ENCODE assay signal across 8 cellular contexts in the genomic region with DNA sequence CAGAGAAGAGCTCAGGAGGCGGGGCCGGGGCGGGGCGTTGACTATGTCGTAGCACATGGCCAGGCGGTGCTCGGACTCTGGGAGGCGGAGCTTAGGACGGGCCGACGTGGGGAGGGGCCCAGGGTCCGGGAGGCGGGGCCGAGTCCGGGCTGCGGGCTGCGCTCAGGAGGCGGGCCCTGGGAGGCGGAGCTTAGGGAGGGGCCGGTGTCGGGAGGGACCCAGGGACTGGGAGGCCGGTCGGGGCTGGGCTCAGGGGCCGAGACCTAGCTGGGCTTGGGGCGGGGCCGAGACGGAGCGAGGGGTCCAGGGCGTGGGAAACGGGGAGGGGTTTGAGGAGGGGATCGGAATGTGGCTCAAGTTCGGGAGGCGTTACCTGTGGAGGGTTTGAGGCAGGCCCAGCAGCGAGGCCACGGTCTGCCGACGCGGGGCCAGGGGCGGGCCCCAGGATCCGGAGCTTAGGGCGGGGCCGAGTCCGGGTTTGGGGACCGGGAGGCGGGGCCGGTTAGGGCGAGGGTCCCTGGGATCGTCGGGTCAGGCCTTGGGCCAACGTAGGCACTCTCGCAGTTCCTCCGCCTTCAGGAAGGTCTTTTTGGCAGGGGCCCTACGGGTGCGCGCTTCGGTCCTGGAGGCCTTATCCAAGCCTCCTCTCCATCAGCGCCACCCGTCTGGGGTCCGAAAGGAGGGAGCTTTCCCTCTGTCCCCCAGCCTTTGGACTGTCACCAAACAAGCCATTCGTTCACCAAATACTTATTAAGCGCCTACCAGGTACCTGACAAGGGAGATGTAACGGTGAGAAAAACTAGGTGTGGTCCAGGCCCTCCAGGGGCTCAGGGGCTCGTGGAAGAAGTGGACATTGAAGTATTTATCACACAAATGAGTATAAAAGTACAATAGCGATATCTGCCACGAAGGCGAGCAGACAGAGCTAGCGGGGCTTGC. TPM values are rescaled to one million over a fixed set of nuclear protein-coding genes. Genes with fewer than 3 reads are reported as not detected.
DNase-seq lines count a peak whose midpoint lies in the region; ATAC-seq, FAIRE-seq and TF ChIP-seq lines count a peak whose summit lies in the region.
"Not testable (repeated sequence)": the region's sequence is repeated elsewhere in the genome, so short reads cannot be mapped to it uniquely, and the experiment has no call there.

No MANE protein-coding gene starts in this region.

- CTCF ChIA-PET in activated CD8-positive, alpha-beta memory T cell treated with anti-CD3 and anti-CD28 coated beads, Interleukin-2, amount 10 ng/mL, durations not matched to agents 7 days and 5 days (lab: Charles Lee): interaction anchor here (0.6 kb wide), 1 partner anchor 42 kb away, joined by 4 read pairs; no protein-coding TSS in a partner anchor

- peak; percentile 13 for DNase-seq in NK-92 treated with Interleukin-12 subunit alpha and Interleukin-12 subunit beta, amount 100 ng/mL, for 24 hours (lab: John Stamatoyannopoulos, UW)
- peak; percentile 83 for DNase-seq in activated CD8-positive, alpha-beta memory T cell treated with anti-CD3 and anti-CD28 coated beads, Interleukin-2, amount 10 ng/mL, durations not matched to agents 7 days and 5 days
- DNase-seq in dorsolateral prefrontal cortex: peak in 9 of 10 donors; percentile 33 to 98 (median 60)
- peak; percentile 94 for DNase-seq in kidney
- peak; percentile 83 for DNase-seq in ureter (ENCODE audit: low spot score)

- peaks cover 22% of the 10 kb centered on the region for H3K4me1 Mint-ChIP-seq in activated CD8-positive, alpha-beta memory T cell treated with anti-CD3 and anti-CD28 coated beads, Interleukin-2, amount 10 ng/mL, durations not matched to agents 7 days and 5 days

- TF ChIP-seq CTCF in dorsolateral prefrontal cortex (IDR thresholded peaks at IDR 0.05 in 54 of 56, conservative IDR thresholded peaks at IDR 0.05 in 2 of 56; ENCODE audit: low read depth in 1 of 56, partially characterized antibody in 56 of 56); kidney (IDR thresholded peaks at IDR 0.05; ENCODE audit: borderline replicate concordance, extremely low read depth, insufficient read depth): not testable (repeated sequence)

- peak overlapping the region; percentile 84 for H3K4me3 Mint-ChIP-seq in activated CD8-positive, alpha-beta memory T cell treated with anti-CD3 and anti-CD28 coated beads, Interleukin-2, amount 10 ng/mL, durations not matched to agents 7 days and 5 days

- peak; percentile 86 for ATAC-seq in GM18502 (IDR thresholded peaks at IDR 0.05; ENCODE audit: poor library complexity, unreplicated experiment)
- ATAC-seq in HG03439 (IDR thresholded peaks at IDR 0.05; ENCODE audit: unreplicated experiment): peak; percentile 75
- ATAC-seq in activated CD8-positive, alpha-beta memory T cell treated with anti-CD3 and anti-CD28 coated beads, Interleukin-2, amount 10 ng/mL, durations not matched to agents 7 days and 5 days: not testable (repeated sequence)

- peak overlapping the region; percentile 96 for H3K27ac Mint-ChIP-seq in activated CD8-positive, alpha-beta memory T cell treated with anti-CD3 and anti-CD28 coated beads, Interleukin-2, amount 10 ng/mL, durations not matched to agents 7 days and 5 days

- peak overlapping the region; percentile 56 to 90 (median 78) for H3K4me3 ChIP-seq in dorsolateral prefrontal cortex
- peak overlapping the region; percentile 60 to 66 for H3K4me3 ChIP-seq in kidney (ENCODE audit: low read length in 2 of 2)
- peak overlapping the region; percentile 79 for H3K4me3 ChIP-seq in skeletal muscle satellite cell (ENCODE audit: low read length)

- H3K9ac ChIP-seq in kidney (ENCODE audit: low read length in 2 of 2) (peak overlapping the region in 1 of 2 donors; percentile 51), skeletal muscle satellite cell (ENCODE audit: low read depth, low read length) (peak overlapping the region; percentile 73)

- not testable (repeated sequence) for H3K4me1 ChIP-seq in kidney (ENCODE audit: control insufficient read depth in 1 of 2, insufficient read depth in 1 of 2, low read depth in 1 of 2, low read length in 2 of 2); skeletal muscle satellite cell (ENCODE audit: control insufficient read depth, insufficient read depth, low read length)

- H3K4me2 ChIP-seq in skeletal muscle satellite cell (ENCODE audit: low read length): peak overlapping the region; percentile 88

- not testable (repeated sequence) for FAIRE-seq in kidney (lab: Jason Lieb, UNC)

- not testable (repeated sequence) for H3K27me3 ChIP-seq in dorsolateral prefrontal cortex; skeletal muscle satellite cell (ENCODE audit: control insufficient read depth, insufficient read depth, low read length)

- H3K36me3 Mint-ChIP-seq in activated CD8-positive, alpha-beta memory T cell treated with anti-CD3 and anti-CD28 coated beads, Interleukin-2, amount 10 ng/mL, durations not matched to agents 7 days and 5 days: not testable (repeated sequence)

- not testable (repeated sequence) for H3K27me3 Mint-ChIP-seq in activated CD8-positive, alpha-beta memory T cell treated with anti-CD3 and anti-CD28 coated beads, Interleukin-2, amount 10 ng/mL, durations not matched to agents 7 days and 5 days

- H3K27ac ChIP-seq in dorsolateral prefrontal cortex (peak overlapping the region in 54 of 59 donors; percentile 29 to 94 (median 80)), kidney (ENCODE audit: low read depth in 2 of 2, low read length in 2 of 2) (peak overlapping the region; percentile 47 to 67)

- H3K9me3 ChIP-seq in kidney (ENCODE audit: control insufficient read depth in 1 of 2, low read length in 2 of 2); skeletal muscle satellite cell (replicated peaks; ENCODE audit: low read length): not testable (repeated sequence)

- H3K9me3 Mint-ChIP-seq in activated CD8-positive, alpha-beta memory T cell treated with anti-CD3 and anti-CD28 coated beads, Interleukin-2, amount 10 ng/mL, durations not matched to agents 7 days and 5 days (ENCODE audit: low read depth): not testable (repeated sequence)

- intact Hi-C loops in dorsolateral prefrontal cortex (cut with DNase I); kidney (cut with DNase I): not testable (repeated sequence)

- H3K36me3 ChIP-seq in kidney (ENCODE audit: control insufficient read depth in 1 of 2, insufficient read depth in 2 of 2, low read length in 2 of 2); skeletal muscle satellite cell (ENCODE audit: insufficient read depth, low read length): not testable (repeated sequence)

RNA-seq across cellular contexts. Expression of a gene that starts 0.9 kb away (rescaled TPM):
- total RNA-seq in activated CD8-positive, alpha-beta memory T cell treated with anti-CD3 and anti-CD28 coated beads, Interleukin-2, amount 10 ng/mL, durations not matched to agents 7 days and 5 days: 10 to 100 TPM; 10.4 to 16.7 TPM
- total RNA-seq in dorsolateral prefrontal cortex (1 to 10 TPM; 2.7 to 9.6 (median 4.8) TPM), kidney (12.8 TPM), ureter (15.4 TPM)
- 11.1 TPM for polyA plus RNA-seq in kidney (ENCODE audit: insufficient read depth, low read depth, low replicate concordance)
- total RNA-seq in skeletal muscle satellite cell (2012; rRNA removed): 24.3 and 30.6 TPM in 2 replicates

RNA-seq across cellular contexts. Expression of a gene that starts 26.8 kb away (rescaled TPM):
- total RNA-seq in activated CD8-positive, alpha-beta memory T cell treated with anti-CD3 and anti-CD28 coated beads, Interleukin-2, amount 10 ng/mL, durations not matched to agents 7 days and 5 days: 10 to 100 TPM; 21.1 to 29.0 TPM
- 10 to 100 TPM; 14.4 to 28.9 (median 21.0) TPM for total RNA-seq in dorsolateral prefrontal cortex
- total RNA-seq in kidney: 23.4 TPM
- polyA plus RNA-seq in kidney (ENCODE audit: insufficient read depth, low read depth, low replicate concordance): 26.4 TPM
- total RNA-seq in skeletal muscle satellite cell (2012; rRNA removed): 27.4 and 34.1 TPM in 2 replicates
- 27.0 TPM for total RNA-seq in ureter

RNA-seq across cellular contexts. Expression of a gene that starts 32.7 kb away (rescaled TPM):
- total RNA-seq in activated CD8-positive, alpha-beta memory T cell treated with anti-CD3 and anti-CD28 coated beads, Interleukin-2, amount 10 ng/mL, durations not matched to agents 7 days and 5 days: not detected
- total RNA-seq in dorsolateral prefrontal cortex (10 to 100 TPM in 116 of 120 experiments, 1 to 10 TPM in 4; 7.8 to 64.9 (median 22.1) TPM), kidney (5.4 TPM), ureter (10.0 TPM)
- polyA plus RNA-seq in kidney (ENCODE audit: insufficient read depth, low read depth, low replicate concordance): 68.4 TPM
- total RNA-seq in skeletal muscle satellite cell (2012; rRNA removed): 0.22 TPM in 1 of 2 replicates, not detected in the other

Comparison
In these comparisons a context has a peak if more than half of its experiments do, and no peak if none do; other contexts are left out.
1. DNase-seq: peak in every context shown above with its lines; median percentile 94 in kidney; 83 in activated CD8-positive, alpha-beta memory T cell treated with anti-CD3 and anti-CD28 coated beads, Interleukin-2, amount 10 ng/mL, durations not matched to agents 7 days and 5 days; 83 in ureter; 60 in dorsolateral prefrontal cortex; 13 in NK-92 treated with Interleukin-12 subunit alpha and Interleukin-12 subunit beta, amount 100 ng/mL, for 24 hours.